Comparison of ENCODE assay signal across 1 cellular context in the genomic region with DNA sequence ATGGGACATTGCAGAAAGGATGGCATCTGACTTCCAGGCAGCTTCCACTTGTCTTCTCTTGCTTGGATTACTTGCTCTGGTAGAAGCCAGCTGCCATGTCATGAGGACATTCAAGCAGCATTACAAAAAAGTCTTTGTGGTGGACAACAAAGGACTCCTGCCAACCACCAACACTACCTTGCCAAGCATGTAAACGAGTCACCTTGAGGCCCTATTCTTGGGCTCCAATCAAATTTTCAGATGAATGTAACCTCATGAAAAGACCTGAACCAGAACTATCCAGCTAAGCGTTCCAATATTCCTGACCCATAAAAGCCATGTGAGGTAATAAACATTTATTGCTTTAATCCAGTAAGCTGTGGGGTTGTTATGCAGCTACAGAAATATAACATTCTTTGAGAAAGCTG.
TF ChIP-seq lines count a peak whose summit lies in the region.

No MANE protein-coding gene starts in this region.

TF ChIP-seq in HEK293, 187 proteins besides CTCF, POLR2A, EP300 and RAD21:
- no peak for TF ChIP-seq ZFP37 (tag by site-specific recombination; IDR thresholded peaks at IDR 0.05)
- TF ChIP-seq REPIN1 (tag by site-specific recombination; IDR thresholded peaks at IDR 0.05; ENCODE audit: low read depth) = no peak
- TF ChIP-seq ZNF670 (tag by site-specific recombination; IDR thresholded peaks at IDR 0.05; ENCODE audit: low read depth) = no peak
- no peak for TF ChIP-seq ZNF629 (tag by site-specific recombination; IDR thresholded peaks at IDR 0.05)
- TF ChIP-seq, protein P1, sequence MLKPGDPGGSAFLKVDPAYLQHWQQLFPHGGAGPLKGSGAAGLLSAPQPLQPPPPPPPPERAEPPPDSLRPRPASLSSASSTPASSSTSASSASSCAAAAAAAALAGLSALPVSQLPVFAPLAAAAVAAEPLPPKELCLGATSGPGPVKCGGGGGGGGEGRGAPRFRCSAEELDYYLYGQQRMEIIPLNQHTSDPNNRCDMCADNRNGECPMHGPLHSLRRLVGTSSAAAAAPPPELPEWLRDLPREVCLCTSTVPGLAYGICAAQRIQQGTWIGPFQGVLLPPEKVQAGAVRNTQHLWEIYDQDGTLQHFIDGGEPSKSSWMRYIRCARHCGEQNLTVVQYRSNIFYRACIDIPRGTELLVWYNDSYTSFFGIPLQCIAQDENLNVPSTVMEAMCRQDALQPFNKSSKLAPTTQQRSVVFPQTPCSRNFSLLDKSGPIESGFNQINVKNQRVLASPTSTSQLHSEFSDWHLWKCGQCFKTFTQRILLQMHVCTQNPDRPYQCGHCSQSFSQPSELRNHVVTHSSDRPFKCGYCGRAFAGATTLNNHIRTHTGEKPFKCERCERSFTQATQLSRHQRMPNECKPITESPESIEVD (tag by site-specific recombination; IDR thresholded peaks at IDR 0.05) = peak; percentile 71
- no peak for TF ChIP-seq ZNF654 (tag by site-specific recombination; IDR thresholded peaks at IDR 0.05; ENCODE audit: low read depth)
- no peak for TF ChIP-seq ZNF660 (tag by site-specific recombination; IDR thresholded peaks at IDR 0.05)
- no peak for TF ChIP-seq ZNF624 (tag by site-specific recombination; IDR thresholded peaks at IDR 0.05)
- peak; percentile 28; the same call in 1 of the 2 replicates for TF ChIP-seq ZNF423 (tag by site-specific recombination; IDR thresholded peaks at IDR 0.05)
- no peak for TF ChIP-seq ZNF26 (tag by site-specific recombination; IDR thresholded peaks at IDR 0.05)
- no peak for TF ChIP-seq ZNF658 (tag by site-specific recombination; IDR thresholded peaks at IDR 0.05)
- no peak for TF ChIP-seq ZFP41 (tag by site-specific recombination; IDR thresholded peaks at IDR 0.05; ENCODE audit: borderline replicate concordance)
- no peak for TF ChIP-seq ZNF521 (tag by site-specific recombination; IDR thresholded peaks at IDR 0.05)
- no peak for TF ChIP-seq BCL11A (tag by site-specific recombination; IDR thresholded peaks at IDR 0.05; ENCODE audit: low read depth)
